ENCODE assay signal across 1 cellular context in genomic region chr17:55265434-55266021, GRCh38.
TF ChIP-seq lines count a peak whose summit lies in the region.

No MANE protein-coding gene starts in this region.

TF ChIP-seq in HepG2, 621 proteins besides CTCF, POLR2A, EP300 and RAD21 (continued from another document and continues in another):
- no peak for TF ChIP-seq ZHX2 (IDR thresholded peaks at IDR 0.05; ENCODE audit: low read depth)
- peak; percentile 53; the same call in 1 of the 2 replicates for TF ChIP-seq ZHX2 (CRISPR knock-in tag; IDR thresholded peaks at IDR 0.05; ENCODE audit: borderline replicate concordance)
- TF ChIP-seq ZNF598 (CRISPR knock-in tag; IDR thresholded peaks at IDR 0.05; ENCODE audit: borderline replicate concordance) = no peak
- TF ChIP-seq RFXAP (CRISPR knock-in tag; IDR thresholded peaks at IDR 0.05; ENCODE audit: borderline replicate concordance) = 0 out of 2 replicates have a peak, but pooled peaks have one; percentile 6
- peak; percentile 97 for TF ChIP-seq RBFOX2 (IDR thresholded peaks at IDR 0.05; ENCODE audit: low read depth, low read length)
- 0 out of 2 replicates have a peak, but pooled peaks have one; percentile 1 for TF ChIP-seq ERF (CRISPR knock-in tag; IDR thresholded peaks at IDR 0.05)
- no peak for TF ChIP-seq ZNF614 (CRISPR knock-in tag; IDR thresholded peaks at IDR 0.05; ENCODE audit: borderline replicate concordance)
- peak; percentile 8; the same call in 1 of the 2 replicates for TF ChIP-seq NFKB2 (CRISPR knock-in tag; IDR thresholded peaks at IDR 0.05; ENCODE audit: borderline replicate concordance)
- TF ChIP-seq NBN (conservative IDR thresholded peaks at IDR 0.05) = no peak
- TF ChIP-seq NONO (IDR thresholded peaks at IDR 0.05) = no peak
- peak; percentile 46; the same call in 1 of the 2 replicates for TF ChIP-seq NONO (CRISPR knock-in tag; conservative IDR thresholded peaks at IDR 0.05)
- 0 out of 2 replicates have a peak, but pooled peaks have one; percentile 6 for TF ChIP-seq ZNF639 (CRISPR knock-in tag; conservative IDR thresholded peaks at IDR 0.05)
- TF ChIP-seq ZFP91 (CRISPR knock-in tag; IDR thresholded peaks at IDR 0.05; ENCODE audit: borderline replicate concordance) = peak; percentile 44; the same call in 1 of the 2 replicates
- TF ChIP-seq ZNF7 (CRISPR knock-in tag; IDR thresholded peaks at IDR 0.05) = no peak
- TF ChIP-seq ATF3 (CRISPR knock-in tag; IDR thresholded peaks at IDR 0.05) = peak; percentile 59; the same call in 1 of the 2 replicates
- TF ChIP-seq AGO1 (IDR thresholded peaks at IDR 0.05; ENCODE audit: low read depth, low read length, poor library complexity, severe bottlenecking) = peak; percentile 71
- TF ChIP-seq CSRNP1 (CRISPR knock-in tag; IDR thresholded peaks at IDR 0.05) = 0 out of 2 replicates have a peak, but pooled peaks have one; percentile 15
- peak; percentile 43; the same call in 1 of the 2 replicates for TF ChIP-seq ZNF589 (CRISPR knock-in tag; conservative IDR thresholded peaks at IDR 0.05)
- TF ChIP-seq SP2 (CRISPR knock-in tag; IDR thresholded peaks at IDR 0.05) = no peak
- TF ChIP-seq ZNF431 (CRISPR knock-in tag; IDR thresholded peaks at IDR 0.05; ENCODE audit: borderline replicate concordance, low read depth) = peak; percentile 36; the same call in 1 of the 2 replicates
- 0 out of 2 replicates have a peak, but pooled peaks have one; percentile 6 for TF ChIP-seq ZNF503 (CRISPR knock-in tag; IDR thresholded peaks at IDR 0.05)
- TF ChIP-seq HNRNPK (IDR thresholded peaks at IDR 0.05; ENCODE audit: low read depth, low read length, poor library complexity, severe bottlenecking) = peak; percentile 82
- TF ChIP-seq ZNF530 (CRISPR knock-in tag; IDR thresholded peaks at IDR 0.05; ENCODE audit: low read depth) = no peak
- no peak for TF ChIP-seq TFDP1 (CRISPR knock-in tag; IDR thresholded peaks at IDR 0.05; ENCODE audit: borderline replicate concordance)
- 0 out of 2 replicates have a peak, but pooled peaks have one; percentile 3 for TF ChIP-seq PRDM10 (CRISPR knock-in tag; IDR thresholded peaks at IDR 0.05; ENCODE audit: low read depth)
- TF ChIP-seq SALL2 (CRISPR knock-in tag; IDR thresholded peaks at IDR 0.05) = peak; percentile 39
- TF ChIP-seq POLR2G (IDR thresholded peaks at IDR 0.05; ENCODE audit: low read depth, low read length) = peak; percentile 73; the same call in 1 of the 2 replicates
- 0 out of 2 replicates have a peak, but pooled peaks have one; percentile 26 for TF ChIP-seq ZNF441 (CRISPR knock-in tag; IDR thresholded peaks at IDR 0.05; ENCODE audit: borderline replicate concordance)
- TF ChIP-seq PTBP1 (IDR thresholded peaks at IDR 0.05; ENCODE audit: low read depth, low read length, poor library complexity, severe bottlenecking) = peak; percentile 90
- TF ChIP-seq AGO2 (optimal IDR thresholded peaks at IDR 0.05; ENCODE audit: low read depth, low read length) = peak; percentile 100
- no peak for TF ChIP-seq CREBL2 (CRISPR knock-in tag; IDR thresholded peaks at IDR 0.05; ENCODE audit: borderline replicate concordance)
- TF ChIP-seq ZNF292 (CRISPR knock-in tag; IDR thresholded peaks at IDR 0.05; ENCODE audit: borderline replicate concordance, low read depth) = no peak
- TF ChIP-seq ZSCAN25 (CRISPR knock-in tag; IDR thresholded peaks at IDR 0.05) = 0 out of 2 replicates have a peak, but pooled peaks have one; percentile 3
- TF ChIP-seq HMGXB4 (CRISPR knock-in tag; IDR thresholded peaks at IDR 0.05; ENCODE audit: borderline replicate concordance in 1 of 2, low read depth in 1 of 2) = 0 out of 4 replicates have a peak, but pooled peaks of 1 of the 2 experiments have one; percentile 24
- TF ChIP-seq KLF12 (CRISPR knock-in tag; IDR thresholded peaks at IDR 0.05; ENCODE audit: borderline replicate concordance) = 0 out of 2 replicates have a peak, but pooled peaks have one; percentile 3
- no peak for TF ChIP-seq ZNF790 (CRISPR knock-in tag; IDR thresholded peaks at IDR 0.05; ENCODE audit: borderline replicate concordance)
- 0 out of 2 replicates have a peak, but pooled peaks have one; percentile 14 for TF ChIP-seq HIVEP1 (CRISPR knock-in tag; IDR thresholded peaks at IDR 0.05)
- peak; percentile 23; the same call in 1 of the 2 replicates for TF ChIP-seq PHF20 (CRISPR knock-in tag; IDR thresholded peaks at IDR 0.05)
